In genomic region chr5:151078490-151079262, GRCh38 we compare ENCODE assay signal across 7 cellular contexts. TPM values are rescaled to one million over a fixed set of nuclear protein-coding genes. Genes with fewer than 3 reads are reported as not detected.
A peak's percentile ranks its signal among the peaks of the same experiment; 100 is the strongest.
DNase-seq lines count a peak whose midpoint lies in the region; ATAC-seq, FAIRE-seq and TF ChIP-seq lines count a peak whose summit lies in the region.

No MANE protein-coding gene starts in this region.

- H3K79me2 ChIP-seq in HepG2 (ENCODE audit: insufficient read depth, low read length): peaks cover 72% of the 10 kb centered on the region

- TF ChIP-seq CTCF in HepG2 (CRISPR knock-in tag; IDR thresholded peaks at IDR 0.05) (no peak), left lung (IDR thresholded peaks at IDR 0.05) (no peak)

- H2AFZ ChIP-seq in HepG2 (ENCODE audit: low read length): no peak overlapping the region

- CTCF ChIA-PET in HepG2 (lab: Yijun Ruan, JAX; ENCODE audit: low intra/inter-chr PET ratio, low total read pairs): no interaction called here

- H3K36me3 ChIP-seq in HepG2 (replicated peaks in 1 of 2; ENCODE audit: control insufficient read depth in 1 of 2, insufficient read depth in 2 of 2, low read length in 2 of 2) (peaks cover 1 to 12% of the 10 kb centered on the region in 2 experiments; a peak in 3 of 5 replicates), left lung (peaks cover 0 to 31% of the 10 kb centered on the region in 2 donors)

- ATAC-seq in GM19397 (IDR thresholded peaks at IDR 0.05; ENCODE audit: unreplicated experiment) (peak; percentile 40), HG03439 (IDR thresholded peaks at IDR 0.05; ENCODE audit: unreplicated experiment) (peak; percentile 43), HepG2 (no peak), left lung (no peak)
- peak; percentile 66 for ATAC-seq in stimulated activated naive CD8-positive, alpha-beta T cell treated with anti-CD3 and anti-CD28 coated beads, Interleukin-15, Interleukin-2, amounts not matched to agents 100 U/mL and 50 U/mL, for 24 hours

- FAIRE-seq in HepG2 (lab: Jason Lieb, UNC): no peak

- no peak overlapping the region for H3K27ac ChIP-seq in HepG2 (ENCODE audit: extremely low read length, insufficient read depth, low read length)
- peak overlapping the region in 1 of 2 donors; percentile 98 for H3K27ac ChIP-seq in left lung

- BruUV-seq in HepG2 (replicated peaks; lab: Mats Ljungman, UMichigan): no TSS peak

- intact Hi-C loops in HepG2 (cut with micrococcal nuclease; ENCODE audit: unreplicated experiment): no loop called here
- intact Hi-C loops in left lung (cut with DNase I): no loop called here

- peak overlapping the region; percentile 45; the same call in 1 of the 2 replicates for H3K4me2 ChIP-seq in HepG2 (ENCODE audit: low read depth, low read length)

- DNase-seq in activated CD8-positive, alpha-beta memory T cell treated with anti-CD3 and anti-CD28 coated beads, Interleukin-2, amount 50 U/mL, for 48 hours: peak; percentile 85
- DNase-seq in HepG2 (ENCODE audit: low spot score) (no peak), DMS79 treated with DMSO at 0.1 percent for 48 hours (lab: John Stamatoyannopoulos, UW) (no peak), left lung (no peak)
- DNase-seq in stimulated activated naive CD8-positive, alpha-beta T cell treated with anti-CD3 and anti-CD28 coated beads, Interleukin-15, Interleukin-2, amounts not matched to agents 100 U/mL and 50 U/mL, for 24 hours: peak; percentile 79

- H3K4me1 ChIP-seq in HepG2 (ENCODE audit: insufficient read depth, low read length): peaks cover 65% of the 10 kb centered on the region
- H3K4me1 ChIP-seq in left lung: peaks cover 45 to 90% of the 10 kb centered on the region in 2 donors

- TF ChIP-seq POLR2A in HepG2 (IDR thresholded peaks at IDR 0.05; ENCODE audit: insufficient read depth in 1 of 2, low read depth in 2 of 2, low read length in 2 of 2): no peak

- no peak for TF ChIP-seq RAD21 in HepG2 (CRISPR knock-in tag; IDR thresholded peaks at IDR 0.05)

- H3K4me3 ChIP-seq in HepG2 (replicated peaks in 1 of 3; ENCODE audit: insufficient read depth in 1 of 3, low read depth in 2 of 3, low read length in 3 of 3): no peak overlapping the region; a peak in 1 of 6 replicates
- H3K4me3 ChIP-seq in left lung: peak overlapping the region in 1 of 2 donors; percentile 94

- POLR2A ChIA-PET in HepG2 (lab: Yijun Ruan, JAX): no interaction called here

- peaks cover 29% of the 10 kb centered on the region for H4K20me1 ChIP-seq in HepG2 (ENCODE audit: insufficient read depth, low read length)

- in situ Hi-C loops in HepG2 (cut with HindIII; ENCODE audit: extremely low pct_ligation_motif_present, low pct_unique_long_range_greater_than_20kb): no loop called here

- no peaks in the 10 kb centered on the region for H3K9me3 ChIP-seq in HepG2 (ENCODE audit: low read length)
- no peaks in the 10 kb centered on the region for H3K9me3 ChIP-seq in left lung

- WGBS in HepG2 (ENCODE audit: low lambda C conversion rate): 94% methylated on average over 14 of the region's 16 CpGs

- peak overlapping the region; percentile 19; the same call in 1 of the 2 replicates for H3K9ac ChIP-seq in HepG2 (ENCODE audit: insufficient read depth, low read depth, low read length)

- TF ChIP-seq EP300 in HepG2 (IDR thresholded peaks at IDR 0.05; ENCODE audit: low read depth in 2 of 2, low read length in 2 of 2): no peak
- TF ChIP-seq EP300 in HepG2 (CRISPR knock-in tag; IDR thresholded peaks at IDR 0.05; ENCODE audit: borderline replicate concordance): no peak

- no peaks in the 10 kb centered on the region; a peak in 1 of 5 replicates for H3K27me3 ChIP-seq in HepG2 (ENCODE audit: control insufficient read depth in 1 of 2, insufficient read depth in 2 of 2, low read length in 2 of 2)
- H3K27me3 ChIP-seq in left lung: no peaks in the 10 kb centered on the region

TF ChIP-seq in HepG2, 621 proteins besides CTCF, POLR2A, EP300 and RAD21 (continues in another document):
- TF ChIP-seq TFDP2 (CRISPR knock-in tag; IDR thresholded peaks at IDR 0.05) (no peak), GZF1 (CRISPR knock-in tag; IDR thresholded peaks at IDR 0.05) (no peak), BCLAF1 (IDR thresholded peaks at IDR 0.05) (no peak), HDAC6 (IDR thresholded peaks at IDR 0.05; ENCODE audit: low read depth, low read length) (no peak)

RNA-seq across cellular contexts. Expression of gene TNIP1, which starts 2.2 kb away (rescaled TPM):
- total RNA-seq in HepG2 (2016; rRNA removed; fragmentation: Illumina TruSeq; extraction: Trizol) (26.2 and 29.8 TPM in 2 replicates), left lung (100 to 1,000 TPM; 111 to 133 TPM)
- total RNA-seq in HepG2 (2016; cell fraction: cytosol; rRNA removed; fragmentation: Illumina TruSeq; extraction: Trizol; ENCODE audit: low read depth): 11.3 and 13.0 TPM in 2 replicates
- 22.8 and 24.5 TPM in 2 replicates for total RNA-seq in HepG2 (2016; cell fraction: insoluble cytoplasmic fraction; rRNA removed; fragmentation: Illumina TruSeq; extraction: Trizol)
- total RNA-seq in HepG2 (2016; cell fraction: membrane; rRNA removed; fragmentation: Illumina TruSeq; extraction: Trizol): 28.9 and 33.7 TPM in 2 replicates
- total RNA-seq in HepG2 (2016; cell fraction: nucleus; rRNA removed; fragmentation: Illumina TruSeq; extraction: Trizol): 16.2 and 22.2 TPM in 2 replicates
- 45.9 and 48.7 TPM in 2 replicates for polyA plus RNA-seq in HepG2 (2011; rRNA removed)
- polyA plus RNA-seq in HepG2 (2011; cell fraction: cytosol; rRNA removed): 40.8 and 45.3 TPM in 2 replicates
- 57.3 and 59.8 TPM in 2 replicates for polyA plus RNA-seq in HepG2 (2011; cell fraction: nucleus; rRNA removed)
- 52.5 and 57.8 TPM in 2 replicates for polyA plus RNA-seq in HepG2 (2012)
- polyA plus RNA-seq in HepG2 (2016; cell fraction: cytosol; fragmentation: Illumina TruSeq; extraction: Trizol; ENCODE audit: low read depth): 16.8 and 17.8 TPM in 2 replicates
- 26.4 and 35.7 TPM in 2 replicates for polyA plus RNA-seq in HepG2 (2016; cell fraction: insoluble cytoplasmic fraction; fragmentation: Illumina TruSeq; extraction: Trizol; ENCODE audit: low read depth)
- 31.5 and 33.1 TPM in 2 replicates for polyA plus RNA-seq in HepG2 (2016; cell fraction: membrane; fragmentation: Illumina TruSeq; extraction: Trizol; ENCODE audit: low read depth)
- 29.8 and 34.0 TPM in 2 replicates for polyA plus RNA-seq in HepG2 (2016; cell fraction: nucleus; fragmentation: Illumina TruSeq; extraction: Trizol; ENCODE audit: insufficient read depth, low read depth)
- polyA minus RNA-seq in HepG2 (2011; rRNA and poly(A)+ RNA removed; ENCODE audit: low replicate concordance): 45.2 and 73.0 TPM in 2 replicates
- polyA minus RNA-seq in HepG2 (2011; cell fraction: cytosol; rRNA and poly(A)+ RNA removed): 45.8 and 51.1 TPM in 2 replicates
- 50.0 and 60.3 TPM in 2 replicates for polyA minus RNA-seq in HepG2 (2011; cell fraction: nucleus; rRNA and poly(A)+ RNA removed)

RNA-seq across cellular contexts. Expression of gene GPX3, which starts 58.3 kb away (rescaled TPM):
- total RNA-seq in HepG2 (2016; rRNA removed; fragmentation: Illumina TruSeq; extraction: Trizol) (31.9 and 33.8 TPM in 2 replicates), left lung (100 to 1,000 TPM; 391 to 424 TPM)
- 15.0 and 22.4 TPM in 2 replicates for total RNA-seq in HepG2 (2016; cell fraction: cytosol; rRNA removed; fragmentation: Illumina TruSeq; extraction: Trizol; ENCODE audit: low read depth)
- total RNA-seq in HepG2 (2016; cell fraction: insoluble cytoplasmic fraction; rRNA removed; fragmentation: Illumina TruSeq; extraction: Trizol): 27.5 and 35.1 TPM in 2 replicates
- 43.3 and 53.5 TPM in 2 replicates for total RNA-seq in HepG2 (2016; cell fraction: membrane; rRNA removed; fragmentation: Illumina TruSeq; extraction: Trizol)
- 37.4 and 44.4 TPM in 2 replicates for total RNA-seq in HepG2 (2016; cell fraction: nucleus; rRNA removed; fragmentation: Illumina TruSeq; extraction: Trizol)
- 1,506 and 1,892 TPM in 2 replicates for polyA plus RNA-seq in HepG2 (2011; rRNA removed)
- 1,827 and 1,911 TPM in 2 replicates for polyA plus RNA-seq in HepG2 (2011; cell fraction: cytosol; rRNA removed)
- 579 and 581 TPM in 2 replicates for polyA plus RNA-seq in HepG2 (2011; cell fraction: nucleus; rRNA removed)
- polyA plus RNA-seq in HepG2 (2012): 440 and 606 TPM in 2 replicates
- 58.7 and 88.7 TPM in 2 replicates for polyA plus RNA-seq in HepG2 (2016; cell fraction: cytosol; fragmentation: Illumina TruSeq; extraction: Trizol; ENCODE audit: low read depth)
- 65.0 and 89.5 TPM in 2 replicates for polyA plus RNA-seq in HepG2 (2016; cell fraction: insoluble cytoplasmic fraction; fragmentation: Illumina TruSeq; extraction: Trizol; ENCODE audit: low read depth)
- polyA plus RNA-seq in HepG2 (2016; cell fraction: membrane; fragmentation: Illumina TruSeq; extraction: Trizol; ENCODE audit: low read depth): 111 and 130 TPM in 2 replicates
- 94.5 and 99.0 TPM in 2 replicates for polyA plus RNA-seq in HepG2 (2016; cell fraction: nucleus; fragmentation: Illumina TruSeq; extraction: Trizol; ENCODE audit: insufficient read depth, low read depth)
- polyA minus RNA-seq in HepG2 (2011; rRNA and poly(A)+ RNA removed; ENCODE audit: low replicate concordance): 1.3 and 2,208 TPM in 2 replicates
- polyA minus RNA-seq in HepG2 (2011; cell fraction: cytosol; rRNA and poly(A)+ RNA removed): 329 and 350 TPM in 2 replicates
- polyA minus RNA-seq in HepG2 (2011; cell fraction: nucleus; rRNA and poly(A)+ RNA removed): 159 and 243 TPM in 2 replicates

Comparison
In these comparisons a context has a peak if more than half of its experiments do, and no peak if none do; other contexts are left out.
1. ATAC-seq: peak in GM19397 (single experiment), HG03439 (single experiment) and stimulated activated naive CD8-positive, alpha-beta T cell treated with anti-CD3 and anti-CD28 coated beads, Interleukin-15, Interleukin-2, amounts not matched to agents 100 U/mL and 50 U/mL, for 24 hours (single experiment); none in HepG2 (single experiment) and left lung (single experiment).
2. DNase-seq: peak in activated CD8-positive, alpha-beta memory T cell treated with anti-CD3 and anti-CD28 coated beads, Interleukin-2, amount 50 U/mL, for 48 hours (single experiment) and stimulated activated naive CD8-positive, alpha-beta T cell treated with anti-CD3 and anti-CD28 coated beads, Interleukin-15, Interleukin-2, amounts not matched to agents 100 U/mL and 50 U/mL, for 24 hours (single experiment); none in HepG2 (single experiment), DMS79 treated with DMSO at 0.1 percent for 48 hours (single experiment) and left lung (0 of 2).
3. RNA of gene GPX3, which starts 58.3 kb away (total RNA-seq): 391 to 424 TPM in left lung; 15.0 to 53.5 TPM in HepG2; every median in the first group is over 4 times any median in the second.